8 cellular contexts compared by ENCODE assay signal in the genomic region with DNA sequence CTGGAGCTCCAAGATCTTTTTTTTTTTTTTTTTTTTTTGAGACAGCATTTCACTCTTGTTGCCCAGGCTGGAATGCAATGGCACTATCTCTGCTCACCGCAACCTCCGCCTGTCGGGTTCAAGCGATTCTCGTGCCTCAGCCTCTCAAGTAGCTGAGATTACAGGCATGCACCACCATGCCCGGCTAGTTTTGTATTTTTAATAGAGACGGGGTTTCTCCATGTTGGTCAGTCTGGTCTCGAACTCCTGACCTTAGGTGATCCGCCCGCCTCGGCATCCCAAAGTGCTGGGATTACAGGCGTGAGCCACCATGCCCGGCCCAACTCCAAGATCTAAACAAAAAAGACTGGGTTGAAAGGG. TPM values are rescaled to one million over a fixed set of nuclear protein-coding genes. Genes with fewer than 3 reads are reported as not detected.
DNase-seq lines count a peak whose midpoint lies in the region; ATAC-seq and TF ChIP-seq lines count a peak whose summit lies in the region.
"Not testable (repeated sequence)": the region's sequence is repeated elsewhere in the genome, so short reads cannot be mapped to it uniquely, and the experiment has no call there.

No MANE protein-coding gene starts in this region.

- peak overlapping the region; percentile 89 for H3K4me3 ChIP-seq in CD8-positive, alpha-beta memory T cell (ENCODE audit: low read length)
- H3K4me3 ChIP-seq in Loucy (ENCODE audit: low read length, poor library complexity, severe bottlenecking) (peak overlapping the region; percentile 86), right lobe of liver (peak overlapping the region; percentile 68 to 90 (median 89)), psoas muscle (peak overlapping the region; percentile 100), tibial nerve (peak overlapping the region; percentile 82 to 95 (median 86))

- TF ChIP-seq EP300 in tibial nerve (IDR thresholded peaks at IDR 0.05), result not testable (repeated sequence)

- H4K20me1 ChIP-seq in Loucy (ENCODE audit: insufficient read depth, low read length, poor library complexity, severe bottlenecking), result peaks cover 31% of the 10 kb centered on the region

- TF ChIP-seq CTCF in Loucy (conservative IDR thresholded peaks at IDR 0.05; ENCODE audit: low read length); right lobe of liver (IDR thresholded peaks at IDR 0.05); psoas muscle (IDR thresholded peaks at IDR 0.05); tibial nerve (IDR thresholded peaks at IDR 0.05): not testable (repeated sequence)

- 7 to 13% (median 12%) methylated on average over 13 of the region's 13 CpGs for WGBS in adipose tissue, 3 donors
- WGBS in right lobe of liver (ENCODE audit: insufficient coverage, low coverage, low lambda C conversion rate, missing lambda C conversion rate), result under 1% methylated on average over 13 of the region's 13 CpGs
- 5 to 7% (median 5%) methylated on average over 13 of the region's 13 CpGs for WGBS in psoas muscle, 3 donors
- WGBS in tibial nerve, 2 donors, result 29% methylated on average over 13 of the region's 13 CpGs

- peak overlapping the region; percentile 24; the same call in 1 of the 2 replicates for H2AFZ ChIP-seq in Loucy (ENCODE audit: low read length)

- peak overlapping the region; percentile 96 for H3K27ac ChIP-seq in CD8-positive, alpha-beta memory T cell (ENCODE audit: low read depth, low read length)
- H3K27ac ChIP-seq in adipose tissue (ENCODE audit: low read depth, low read length) (peak overlapping the region; percentile 95), epithelial cell of prostate (peak overlapping the region; percentile 99), right lobe of liver (peak overlapping the region; percentile 99 to 100 (median 100)), psoas muscle (peak overlapping the region; percentile 100), tibial nerve (peak overlapping the region; percentile 96 to 100 (median 99))

- H3K4me2 ChIP-seq in Loucy (ENCODE audit: low read depth, low read length, poor library complexity, severe bottlenecking), result peak overlapping the region; percentile 90

- peaks cover 18% of the 10 kb centered on the region for H3F3A ChIP-seq in Loucy (ENCODE audit: low read depth)

- peaks cover 37% of the 10 kb centered on the region for H3K4me1 ChIP-seq in CD8-positive, alpha-beta memory T cell (ENCODE audit: insufficient read depth, low read length)
- peaks cover 47% of the 10 kb centered on the region for H3K4me1 ChIP-seq in Loucy (ENCODE audit: insufficient read depth, low read length, poor library complexity, severe bottlenecking)
- peaks cover 0 to 42% (median 13%) of the 10 kb centered on the region in 4 donors for H3K4me1 ChIP-seq in right lobe of liver
- peaks cover 46% of the 10 kb centered on the region for H3K4me1 ChIP-seq in psoas muscle
- peaks cover 0 to 59% (median 19%) of the 10 kb centered on the region in 4 donors for H3K4me1 ChIP-seq in tibial nerve

- not testable (repeated sequence) for H3K9me3 ChIP-seq in CD8-positive, alpha-beta memory T cell (ENCODE audit: low read length); Loucy (ENCODE audit: insufficient read depth, low read depth, low read length); right lobe of liver; psoas muscle; tibial nerve

- H3K9ac ChIP-seq in Loucy (ENCODE audit: low read depth, low read length, poor library complexity, severe bottlenecking), result peak overlapping the region; percentile 96

- not testable (repeated sequence) for H3K9me2 ChIP-seq in Loucy (replicated peaks; ENCODE audit: low read depth, low read length)

- intact Hi-C loops in right lobe of liver (cut with DNase I), result not testable (repeated sequence)
- intact Hi-C loops in psoas muscle (cut with DNase I), result loop anchor here (5.0 kb wide), 2 partner anchors 35 to 45 kb away; a partner anchor contains a TSS

- peak in 1 of 5 donors; percentile 75 for DNase-seq in CD8-positive, alpha-beta memory T cell
- peak; percentile 45 for DNase-seq in activated CD4-positive, CD25-positive, alpha-beta regulatory T cell treated with anti-CD3 and anti-CD28 coated beads, Interleukin-2, amount 50 U/mL, for 72 hours
- DNase-seq in epithelial cell of prostate (ENCODE audit: low read depth, low spot score); right lobe of liver; tibial nerve (ENCODE audit: low spot score in 2 of 2): not testable (repeated sequence)
- peak in 1 of 2 donors; percentile 68 for DNase-seq in psoas muscle

- H3K79me2 ChIP-seq in Loucy (ENCODE audit: insufficient read depth, low read length), result peaks cover 58% of the 10 kb centered on the region

- not testable (repeated sequence) for H3K27me3 Mint-ChIP-seq in CD8-positive, alpha-beta memory T cell

- not testable (repeated sequence) for H3K27me3 ChIP-seq in CD8-positive, alpha-beta memory T cell (ENCODE audit: insufficient read depth, low read length, poor library complexity, severe bottlenecking); Loucy (ENCODE audit: insufficient read depth, low read length, poor library complexity, severe bottlenecking); right lobe of liver; psoas muscle (ENCODE audit: insufficient read depth in 3 of 3, low read length in 2 of 3); tibial nerve

- H3K4me1 Mint-ChIP-seq in CD8-positive, alpha-beta memory T cell, result peaks cover 41 to 64% (median 52%) of the 10 kb centered on the region in 3 donors

- CTCF ChIA-PET in CD8-positive, alpha-beta memory T cell (lab: Charles Lee), result interaction anchor here (0.7 to 5.9 kb wide), 25 partner anchors 11 to 231 kb away, joined by 3 to 71 read pairs (median 5); a partner anchor contains a TSS

- TF ChIP-seq POLR2A in right lobe of liver (IDR thresholded peaks at IDR 0.05); tibial nerve (IDR thresholded peaks at IDR 0.05): not testable (repeated sequence)

- not testable (repeated sequence) for H3K36me3 ChIP-seq in CD8-positive, alpha-beta memory T cell (ENCODE audit: insufficient read depth, low read length); Loucy (ENCODE audit: insufficient read depth, low read length); right lobe of liver; tibial nerve
- peaks cover 2 to 17% of the 10 kb centered on the region in 2 donors for H3K36me3 ChIP-seq in psoas muscle (ENCODE audit: insufficient read depth in 1 of 2, low read depth in 1 of 2)

- H3K36me3 Mint-ChIP-seq in CD8-positive, alpha-beta memory T cell, result peaks cover 11 to 54% (median 11%) of the 10 kb centered on the region in 3 donors

- POLR2A ChIA-PET in CD8-positive, alpha-beta memory T cell (lab: Charles Lee), result interaction anchor here (0.6 to 4.6 kb wide), 19 partner anchors 11 to 254 kb away, joined by 3 to 77 read pairs (median 8); a partner anchor contains a TSS

- peak overlapping the region; percentile 96 to 100 (median 99) for H3K27ac Mint-ChIP-seq in CD8-positive, alpha-beta memory T cell

- ATAC-seq in right lobe of liver, result not testable (repeated sequence)
- peak; percentile 0 to 26 (median 24) for ATAC-seq in psoas muscle

- peak overlapping the region; percentile 92 to 100 (median 95) for H3K4me3 Mint-ChIP-seq in CD8-positive, alpha-beta memory T cell

- not testable (repeated sequence) for H3K9me3 Mint-ChIP-seq in CD8-positive, alpha-beta memory T cell

RNA-seq across cellular contexts. Expression of a gene that starts 1.8 kb away (rescaled TPM):
- 100 to 1,000 TPM; 291 to 303 TPM for total RNA-seq in CD8-positive, alpha-beta memory T cell
- 172 TPM for polyA plus RNA-seq in CD8-positive, alpha-beta memory T cell
- polyA plus RNA-seq in adipose tissue, result 100 to 1,000 TPM in 1 of 3 donors, 10 to 100 TPM in 2; 22.0 to 123 (median 75.4) TPM
- 10 to 100 TPM; 50.2 to 85.4 (median 66.3) TPM for total RNA-seq in right lobe of liver
- 100 to 1,000 TPM; 180 to 358 (median 346) TPM for total RNA-seq in psoas muscle
- polyA plus RNA-seq in psoas muscle, result 100 to 1,000 TPM in 2 of 3 donors, 10 to 100 TPM in 1; 84.7 to 340 (median 239) TPM
- 100 to 1,000 TPM; 158 to 284 (median 220) TPM for total RNA-seq in tibial nerve

RNA-seq across cellular contexts. Expression of a gene that starts 45.9 kb away (rescaled TPM):
- 100 to 1,000 TPM; 129 to 145 TPM for total RNA-seq in CD8-positive, alpha-beta memory T cell
- polyA plus RNA-seq in CD8-positive, alpha-beta memory T cell, result 269 TPM
- 100 to 1,000 TPM in 1 of 3 donors, 10 to 100 TPM in 2; 28.9 to 110 (median 73.3) TPM for polyA plus RNA-seq in adipose tissue
- 10 to 100 TPM; 44.5 to 63.9 (median 48.7) TPM for total RNA-seq in right lobe of liver
- total RNA-seq in psoas muscle, result 100 to 1,000 TPM; 188 to 271 (median 261) TPM
- 100 to 1,000 TPM; 200 to 255 (median 202) TPM for polyA plus RNA-seq in psoas muscle
- total RNA-seq in tibial nerve, result 10 to 100 TPM; 30.8 to 55.7 (median 52.1) TPM

RNA-seq across cellular contexts. Expression of a gene that starts 46.2 kb away (rescaled TPM):
- 10 to 100 TPM; 25.5 to 27.7 TPM for total RNA-seq in CD8-positive, alpha-beta memory T cell
- polyA plus RNA-seq in CD8-positive, alpha-beta memory T cell, result 32.9 TPM
- 1 to 10 TPM; 1.5 to 6.7 (median 3.7) TPM for polyA plus RNA-seq in adipose tissue
- 10 to 100 TPM in 3 of 6 experiments, 1 to 10 TPM in 3; 5.5 to 14.0 (median 10.3) TPM for total RNA-seq in right lobe of liver
- total RNA-seq in psoas muscle, result 1 to 10 TPM; 7.6 to 8.6 (median 8.1) TPM
- polyA plus RNA-seq in psoas muscle, result 1 to 10 TPM; 1.7 to 5.2 (median 2.1) TPM
- 10 to 100 TPM; 17.3 to 27.9 (median 18.6) TPM for total RNA-seq in tibial nerve
